ENCODE assay signal across 1 cellular context in genomic region chr9:38380872-38381534, GRCh38.
TF ChIP-seq lines count a peak whose summit lies in the region.

No MANE protein-coding gene starts in this region.

TF ChIP-seq in K562, 482 proteins besides CTCF, POLR2A, EP300 and RAD21 (continued from another document and continues in another):
- TF ChIP-seq ZBTB40 (IDR thresholded peaks at IDR 0.05) (0 out of 2 replicates have a peak, but pooled peaks have one; percentile 6), ZBTB40 (CRISPR knock-in tag; IDR thresholded peaks at IDR 0.05) (no peak), TEAD2 (tag; IDR thresholded peaks at IDR 0.05) (peak; percentile 57; the same call in 1 of the 2 replicates), ZFX (CRISPR knock-in tag; IDR thresholded peaks at IDR 0.05) (peak; percentile 86), ZEB2 (IDR thresholded peaks at IDR 0.05) (peak; percentile 40; the same call in 1 of the 2 replicates), SMAD1 (IDR thresholded peaks at IDR 0.05; ENCODE audit: low read depth, low read length, partially characterized antibody) (no peak), POLR3G (IDR thresholded peaks at IDR 0.05; ENCODE audit: extremely low read depth, insufficient read length, insufficient replicate concordance) (no peak), PTRF (tag; IDR thresholded peaks at IDR 0.05) (0 out of 2 replicates have a peak, but pooled peaks have one; percentile 40), VEZF1 (CRISPR knock-in tag; IDR thresholded peaks at IDR 0.05) (peak; percentile 33; the same call in 1 of the 2 replicates), E2F6 (IDR thresholded peaks at IDR 0.05; ENCODE audit: borderline replicate concordance in 1 of 2, extremely low read depth in 1 of 2, insufficient read depth in 1 of 2, insufficient read length in 1 of 2, low read depth in 1 of 2, low read length in 1 of 2, poor library complexity in 1 of 2, severe bottlenecking in 1 of 2) (peak in 1 of 2 experiments; percentile 31), KLF1 (tag; IDR thresholded peaks at IDR 0.05) (no peak), ZNF253 (CRISPR knock-in tag; conservative IDR thresholded peaks at IDR 0.05) (no peak), ZBTB17 (CRISPR knock-in tag; IDR thresholded peaks at IDR 0.05) (peak; percentile 32; the same call in 1 of the 2 replicates), CBFA2T3 (IDR thresholded peaks at IDR 0.05) (peak; percentile 59), C11orf30 (IDR thresholded peaks at IDR 0.05; ENCODE audit: low read depth) (peak; percentile 89), FOXK2 (conservative IDR thresholded peaks at IDR 0.05 in 1 of 2, IDR thresholded peaks at IDR 0.05 in 1 of 2; ENCODE audit: low read depth in 2 of 2) (peak; percentile 88 to 94), PHF8 (IDR thresholded peaks at IDR 0.05; ENCODE audit: borderline replicate concordance, low read length) (peak; percentile 28; the same call in 1 of the 2 replicates), ZC3H8 (IDR thresholded peaks at IDR 0.05) (no peak), ZNF431 (CRISPR knock-in tag; IDR thresholded peaks at IDR 0.05) (no peak), ARID1B (IDR thresholded peaks at IDR 0.05) (peak; percentile 68), CBX2 (IDR thresholded peaks at IDR 0.05; ENCODE audit: insufficient read depth, low read length, poor library complexity, severe bottlenecking) (no peak), ARID2 (IDR thresholded peaks at IDR 0.05) (no peak), ARID3B (CRISPR knock-in tag; IDR thresholded peaks at IDR 0.05; ENCODE audit: borderline replicate concordance) (no peak), ZNF766 (CRISPR knock-in tag; conservative IDR thresholded peaks at IDR 0.05) (peak; percentile 78; the same call in 1 of the 2 replicates), CEBPB (tag; IDR thresholded peaks at IDR 0.05) (0 out of 2 replicates have a peak, but pooled peaks have one; percentile 26), SREBF1 (IDR thresholded peaks at IDR 0.05; ENCODE audit: borderline replicate concordance, low read depth, low read length) (no peak), TCF3 (CRISPR knock-in tag; IDR thresholded peaks at IDR 0.05) (peak; percentile 23; the same call in 1 of the 2 replicates), SMAD3 (CRISPR knock-in tag; conservative IDR thresholded peaks at IDR 0.05) (0 out of 2 replicates have a peak, but pooled peaks have one; percentile 53), ZNF395 (CRISPR knock-in tag; IDR thresholded peaks at IDR 0.05) (0 out of 2 replicates have a peak, but pooled peaks have one; percentile 51), RFX1 (IDR thresholded peaks at IDR 0.05) (no peak), CREM (IDR thresholded peaks at IDR 0.05; ENCODE audit: low read depth) (no peak), ZNF124 (CRISPR knock-in tag; IDR thresholded peaks at IDR 0.05) (no peak), GABPA (tag; conservative IDR thresholded peaks at IDR 0.05; ENCODE audit: low read depth) (no peak), MAFF (IDR thresholded peaks at IDR 0.05; ENCODE audit: low read length) (peak; percentile 87), ZNF583 (CRISPR knock-in tag; IDR thresholded peaks at IDR 0.05) (peak; percentile 70; the same call in 1 of the 2 replicates), NR2F6 (CRISPR knock-in tag; IDR thresholded peaks at IDR 0.05) (no peak), BHLHE40 (IDR thresholded peaks at IDR 0.05; ENCODE audit: low read length) (no peak), GATA2 (CRISPR knock-in tag; IDR thresholded peaks at IDR 0.05) (no peak), MTA3 (IDR thresholded peaks at IDR 0.05; ENCODE audit: borderline replicate concordance) (no peak), CXXC5 (CRISPR knock-in tag; IDR thresholded peaks at IDR 0.05) (peak; percentile 23; the same call in 1 of the 2 replicates), FUS (optimal IDR thresholded peaks at IDR 0.05; ENCODE audit: low read depth, low read length) (no peak), GTF2F1 (IDR thresholded peaks at IDR 0.05; ENCODE audit: low read depth, low read length) (no peak)
